ENCODE assay signal across 8 cellular contexts in the genomic region with DNA sequence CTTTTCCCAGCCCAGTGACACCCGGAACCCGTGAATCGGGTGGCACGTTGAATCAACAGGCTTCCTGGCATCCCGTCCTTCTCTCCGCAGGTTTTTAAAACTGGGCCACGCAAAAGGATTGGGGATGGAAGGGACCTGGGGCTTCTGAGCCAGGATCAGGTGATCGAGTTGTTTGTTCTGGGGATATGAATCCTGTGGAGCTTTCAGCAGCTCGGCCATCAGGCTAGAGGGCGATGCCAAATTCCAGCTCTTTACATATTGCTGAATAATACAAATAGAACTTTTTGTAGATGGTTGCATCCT. TPM values are rescaled to one million over a fixed set of nuclear protein-coding genes. Genes with fewer than 3 reads are reported as not detected.
DNase-seq lines count a peak whose midpoint lies in the region; ATAC-seq and TF ChIP-seq lines count a peak whose summit lies in the region.

No MANE protein-coding gene starts in this region.

- H3K4me3 ChIP-seq in GM12875 (ENCODE audit: low read depth, low read length): peak overlapping the region; percentile 98
- peak overlapping the region; percentile 90 to 95 for H3K4me3 ChIP-seq in Panc1 (ENCODE audit: low read depth in 2 of 2, low read length in 2 of 2)
- H3K4me3 ChIP-seq in esophagus muscularis mucosa: peak overlapping the region; percentile 76 to 83 (median 80)
- H3K4me3 ChIP-seq in retinal pigment epithelial cell (ENCODE audit: low read length): peak overlapping the region; percentile 99

- peak overlapping the region; percentile 97 for H3K27ac ChIP-seq in Panc1 (ENCODE audit: low read length)
- H3K27ac ChIP-seq in esophagus muscularis mucosa (replicated peaks in 1 of 4): peak overlapping the region; percentile 95 to 99 (median 96)

- H3K9me3 ChIP-seq in Panc1 (ENCODE audit: control insufficient read depth, insufficient read depth, low read depth, low read length) (no peaks in the 10 kb centered on the region), esophagus muscularis mucosa (no peaks in the 10 kb centered on the region)

- intact Hi-C loops in Panc1 (cut with micrococcal nuclease; ENCODE audit: unreplicated experiment): no loop called here
- intact Hi-C loops in esophagus muscularis mucosa (cut with DNase I): loop anchor here (5.0 kb wide), 1 partner anchor 45 kb away; no protein-coding TSS in a partner anchor

- TF ChIP-seq EP300 in esophagus muscularis mucosa (IDR thresholded peaks at IDR 0.05): no peak

- H3K36me3 ChIP-seq in Panc1 (ENCODE audit: control insufficient read depth, insufficient read depth, low read length) (peaks cover 5% of the 10 kb centered on the region; the same call in 1 of the 2 replicates), esophagus muscularis mucosa (peaks cover 18 to 55% (median 29%) of the 10 kb centered on the region in 4 donors)

- H3K4me1 ChIP-seq in Panc1 (ENCODE audit: control insufficient read depth, insufficient read depth, low read length) (peaks cover 18% of the 10 kb centered on the region), esophagus muscularis mucosa (peaks cover 26 to 65% (median 52%) of the 10 kb centered on the region in 4 donors)

- in situ Hi-C loops in Panc1 (cut with HindIII; ENCODE audit: low pct_unique_long_range_greater_than_20kb, low sequenced_read_pairs): no loop called here

- 2% methylated on average over 10 of the region's 10 CpGs for WGBS in esophagus muscularis mucosa

- H3K27me3 ChIP-seq in Panc1 (ENCODE audit: control insufficient read depth, insufficient read depth, low read length): no peaks in the 10 kb centered on the region
- no peaks in the 10 kb centered on the region for H3K27me3 ChIP-seq in esophagus muscularis mucosa

- BruUV-seq in Panc1 (replicated peaks; lab: Mats Ljungman, UMichigan): TSS peak; percentile 82

- POLR2A ChIA-PET in Panc1 (lab: Charles Lee): interaction anchor here (0.6 kb wide), 1 partner anchor 24 kb away, joined by 4 read pairs; no protein-coding TSS in a partner anchor

- CTCF ChIA-PET in Panc1 (lab: Charles Lee): no interaction called here

- no peak for TF ChIP-seq POLR2A in esophagus muscularis mucosa (IDR thresholded peaks at IDR 0.05; ENCODE audit: low read depth)

- TF ChIP-seq CTCF in GM12875 (IDR thresholded peaks at IDR 0.05; ENCODE audit: borderline replicate concordance, insufficient read depth, low read depth, low read length) (no peak), Panc1 (IDR thresholded peaks at IDR 0.05) (no peak), esophagus muscularis mucosa (IDR thresholded peaks at IDR 0.05) (no peak), retinal pigment epithelial cell (conservative IDR thresholded peaks at IDR 0.05; ENCODE audit: low read depth, low read length) (no peak)

- DNase-seq in Panc1 (ENCODE audit: low read depth, low spot score) (no peak), esophagus muscularis mucosa (ENCODE audit: extremely low spot score) (no peak), retinal pigment epithelial cell (ENCODE audit: low read depth) (peak; percentile 15), inferior parietal cortex (ENCODE audit: extremely low spot score) (no peak)

- ATAC-seq in Panc1 (no peak; the same call in 1 of the 2 replicates), GM19351 (IDR thresholded peaks at IDR 0.05; ENCODE audit: unreplicated experiment) (no peak), GM19463 (IDR thresholded peaks at IDR 0.05; ENCODE audit: unreplicated experiment) (no peak), GM19455 (IDR thresholded peaks at IDR 0.05; ENCODE audit: unreplicated experiment) (no peak)

RNA-seq across cellular contexts. Expression of a gene that starts 0.5 kb away (rescaled TPM):
- 108 TPM for total RNA-seq in Panc1 (2021; ENCODE audit: unreplicated experiment)
- 88.1 TPM for polyA plus RNA-seq in Panc1 (2012; ENCODE audit: insufficient read length)
- 10 to 100 TPM; 57.3 to 84.4 (median 71.1) TPM for total RNA-seq in esophagus muscularis mucosa

RNA-seq across cellular contexts. Expression of a gene that starts 0.8 kb away (rescaled TPM):
- total RNA-seq in Panc1 (2021; ENCODE audit: unreplicated experiment): 72.1 TPM
- 85.6 TPM for polyA plus RNA-seq in Panc1 (2012; ENCODE audit: insufficient read length)
- total RNA-seq in esophagus muscularis mucosa: 10 to 100 TPM; 39.1 to 46.7 (median 42.6) TPM

RNA-seq across cellular contexts. Expression of a gene that starts 17.5 kb away (rescaled TPM):
- total RNA-seq in Panc1 (2021; ENCODE audit: unreplicated experiment): 271 TPM
- polyA plus RNA-seq in Panc1 (2012; ENCODE audit: insufficient read length): 142 TPM
- 100 to 1,000 TPM in 2 of 4 donors, 10 to 100 TPM in 2; 90.0 to 127 (median 98.2) TPM for total RNA-seq in esophagus muscularis mucosa

RNA-seq across cellular contexts. Expression of a gene that starts 48.5 kb away (rescaled TPM):
- total RNA-seq in Panc1 (2021; ENCODE audit: unreplicated experiment) (17.2 TPM), esophagus muscularis mucosa (1 to 10 TPM; 2.3 to 4.2 (median 4.1) TPM)
- 5.8 TPM for polyA plus RNA-seq in Panc1 (2012; ENCODE audit: insufficient read length)

RNA-seq across cellular contexts. Expression of a gene that starts 49.2 kb away (rescaled TPM):
- 4.9 TPM for total RNA-seq in Panc1 (2021; ENCODE audit: unreplicated experiment)
- polyA plus RNA-seq in Panc1 (2012; ENCODE audit: insufficient read length): 3.6 TPM
- 1 to 10 TPM in 1 of 4 donors, under 1 TPM in 3; 0.50 to 2.1 (median 0.85) TPM for total RNA-seq in esophagus muscularis mucosa
